Comparison of ENCODE assay signal across 7 cellular contexts in the genomic region with DNA sequence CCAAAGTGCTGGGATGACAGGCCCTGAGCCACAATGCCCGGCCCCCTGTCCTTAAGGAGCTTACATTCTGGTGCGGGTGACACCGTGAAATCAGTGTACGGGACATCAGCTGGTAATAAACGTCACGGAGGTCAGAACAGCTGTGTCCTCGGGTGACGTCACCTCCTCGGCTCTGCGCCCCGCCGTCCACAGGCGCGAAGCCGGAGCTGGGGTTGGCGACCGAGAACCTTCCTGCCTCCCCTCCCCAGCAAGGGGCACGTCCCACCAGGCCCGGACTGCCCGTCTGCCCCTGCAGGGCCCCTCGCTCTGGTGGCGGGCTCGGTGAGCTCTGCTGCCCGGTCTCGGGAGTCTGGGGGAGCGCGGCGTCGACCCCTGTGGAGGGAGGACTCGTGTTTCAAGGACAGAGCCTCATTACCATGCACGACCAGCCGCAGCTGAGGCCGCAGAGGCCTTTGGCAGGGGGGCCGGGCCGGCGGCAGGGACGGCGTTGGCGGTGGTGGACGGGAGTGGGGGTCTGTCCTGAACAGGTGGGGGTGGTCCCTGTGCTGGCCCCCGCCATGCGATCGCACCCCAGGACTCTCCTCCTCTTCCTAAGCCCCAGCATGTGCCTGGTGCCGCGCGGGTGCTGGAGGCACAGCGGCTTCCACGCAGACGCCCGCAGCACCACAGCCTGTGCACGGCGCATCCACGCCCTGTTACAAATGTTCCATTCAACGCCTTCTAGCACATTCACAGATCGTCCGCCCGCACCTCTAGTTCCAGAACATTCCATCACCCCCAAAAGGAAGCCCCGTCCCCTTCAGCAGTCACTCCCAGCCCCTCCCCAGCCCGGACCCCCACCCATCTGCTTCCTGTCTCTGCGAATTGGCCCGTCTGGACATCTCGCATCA. TPM values are rescaled to one million over a fixed set of nuclear protein-coding genes. Genes with fewer than 3 reads are reported as not detected.
DNase-seq lines count a peak whose midpoint lies in the region; ATAC-seq and TF ChIP-seq lines count a peak whose summit lies in the region.
"Had no signal": no experiment of that assay in that cellular context is flagged by ENCODE, and none has a peak within 500 bp of the region (broad histone marks: within the 10 kb centered on the region; RNA-seq: fewer than 3 reads in every experiment).

No MANE protein-coding gene starts in this region.

- no peaks in the 10 kb centered on the region for H3K9me3 ChIP-seq in upper lobe of right lung

- no peak overlapping the region for H3K27ac ChIP-seq in upper lobe of right lung

- no peak overlapping the region for H3K4me3 ChIP-seq in upper lobe of right lung

- H3K9me3 Mint-ChIP-seq in activated naive CD4-positive, alpha-beta T cell treated with anti-CD3 and anti-CD28 coated beads, Interleukin-2, amount 50 U/mL, for 72 hours = no peaks in the 10 kb centered on the region
- no peaks in the 10 kb centered on the region for H3K9me3 Mint-ChIP-seq in activated naive CD4-positive, alpha-beta T cell treated with anti-CD3 and anti-CD28 coated beads, Interleukin-2, amount 10 ng/mL, durations not matched to agents 7 days and 5 days

- ATAC-seq in activated naive CD4-positive, alpha-beta T cell treated with anti-CD3 and anti-CD28 coated beads, Interleukin-2, amount 50 U/mL, for 72 hours = peak; percentile 26 to 39
- peak; percentile 37 for ATAC-seq in upper lobe of right lung

- peaks cover 8% of the 10 kb centered on the region for H3K4me1 ChIP-seq in upper lobe of right lung

- TF ChIP-seq CTCF in upper lobe of right lung (IDR thresholded peaks at IDR 0.05) = no peak

- intact Hi-C loops in upper lobe of right lung (cut with DNase I) = no loop called here

- peaks cover 30% of the 10 kb centered on the region for H3K27me3 ChIP-seq in upper lobe of right lung

- H3K36me3 ChIP-seq in upper lobe of right lung = no peaks in the 10 kb centered on the region

- H3K4me3 Mint-ChIP-seq in activated naive CD4-positive, alpha-beta T cell treated with anti-CD3 and anti-CD28 coated beads, Interleukin-2, amount 10 ng/mL, durations not matched to agents 7 days and 5 days = no peak overlapping the region

- DNase-seq in activated naive CD4-positive, alpha-beta T cell treated with anti-CD3 and anti-CD28 coated beads, Interleukin-2, amount 50 U/mL, for 72 hours (ENCODE audit: low spot score in 2 of 2) = no peak
- no peak for DNase-seq in activated naive CD4-positive, alpha-beta T cell treated with anti-CD3 and anti-CD28 coated beads, Interleukin-2, amount 10 ng/mL, durations not matched to agents 7 days and 5 days
- DNase-seq in hepatic stellate cell (ENCODE audit: low spot score) (peak; percentile 64), upper lobe of right lung (no peak), cerebellum (ENCODE audit: low spot score) (no peak), UCSD-AML1 (lab: John Stamatoyannopoulos, UW; ENCODE audit: unreplicated experiment) (no peak)

- peaks cover 74% of the 10 kb centered on the region for H3K27me3 Mint-ChIP-seq in activated naive CD4-positive, alpha-beta T cell treated with anti-CD3 and anti-CD28 coated beads, Interleukin-2, amount 10 ng/mL, durations not matched to agents 7 days and 5 days

- CTCF ChIA-PET in activated naive CD4-positive, alpha-beta T cell treated with anti-CD3 and anti-CD28 coated beads, Interleukin-2, amount 10 ng/mL, durations not matched to agents 7 days and 5 days (lab: Charles Lee) = interaction anchor here (1.4 kb wide), 1 partner anchor 44 kb away, joined by 3 read pairs; no protein-coding TSS in a partner anchor

- H3K36me3 Mint-ChIP-seq in activated naive CD4-positive, alpha-beta T cell treated with anti-CD3 and anti-CD28 coated beads, Interleukin-2, amount 50 U/mL, for 72 hours = no peaks in the 10 kb centered on the region
- no peaks in the 10 kb centered on the region for H3K36me3 Mint-ChIP-seq in activated naive CD4-positive, alpha-beta T cell treated with anti-CD3 and anti-CD28 coated beads, Interleukin-2, amount 10 ng/mL, durations not matched to agents 7 days and 5 days

- peaks cover 4% of the 10 kb centered on the region for H3K4me1 Mint-ChIP-seq in activated naive CD4-positive, alpha-beta T cell treated with anti-CD3 and anti-CD28 coated beads, Interleukin-2, amount 10 ng/mL, durations not matched to agents 7 days and 5 days

- no peak overlapping the region for H3K27ac Mint-ChIP-seq in activated naive CD4-positive, alpha-beta T cell treated with anti-CD3 and anti-CD28 coated beads, Interleukin-2, amount 50 U/mL, for 72 hours
- no peak overlapping the region for H3K27ac Mint-ChIP-seq in activated naive CD4-positive, alpha-beta T cell treated with anti-CD3 and anti-CD28 coated beads, Interleukin-2, amount 10 ng/mL, durations not matched to agents 7 days and 5 days

RNA-seq across cellular contexts. Expression of a gene that starts 5.4 kb away (rescaled TPM):
- total RNA-seq in activated naive CD4-positive, alpha-beta T cell treated with anti-CD3 and anti-CD28 coated beads, Interleukin-2, amount 50 U/mL, for 72 hours = under 1 TPM in 1 of 2 donors, not detected in 1; 0.25 TPM
- total RNA-seq in upper lobe of right lung = not detected
- total RNA-seq in cerebellum = 9.6 TPM
- total RNA-seq: myocyte had no signal

RNA-seq across cellular contexts. Expression of a gene that starts 20.6 kb away (rescaled TPM):
- not detected for total RNA-seq in activated naive CD4-positive, alpha-beta T cell treated with anti-CD3 and anti-CD28 coated beads, Interleukin-2, amount 50 U/mL, for 72 hours
- 4.5 TPM for total RNA-seq in upper lobe of right lung
- total RNA-seq in cerebellum = not detected

RNA-seq across cellular contexts. Expression of a gene that starts 25.8 kb away (rescaled TPM):
- total RNA-seq in activated naive CD4-positive, alpha-beta T cell treated with anti-CD3 and anti-CD28 coated beads, Interleukin-2, amount 50 U/mL, for 72 hours = 100 to 1,000 TPM; 115 to 140 TPM
- total RNA-seq in upper lobe of right lung (55.9 TPM), cerebellum (54.5 TPM)

RNA-seq across cellular contexts. Expression of a gene that starts 25.9 kb away (rescaled TPM):
- 10 to 100 TPM; 38.5 to 61.6 TPM for total RNA-seq in activated naive CD4-positive, alpha-beta T cell treated with anti-CD3 and anti-CD28 coated beads, Interleukin-2, amount 50 U/mL, for 72 hours
- total RNA-seq in upper lobe of right lung (50.9 TPM), cerebellum (47.3 TPM)

RNA-seq across cellular contexts. Expression of a gene that starts 46.3 kb away (rescaled TPM):
- total RNA-seq in activated naive CD4-positive, alpha-beta T cell treated with anti-CD3 and anti-CD28 coated beads, Interleukin-2, amount 50 U/mL, for 72 hours = under 1 TPM; 0.39 to 0.56 TPM
- total RNA-seq in upper lobe of right lung (1.1 TPM), cerebellum (not detected)
